ENCODE assay signal across 28 cellular contexts in the genomic region with DNA sequence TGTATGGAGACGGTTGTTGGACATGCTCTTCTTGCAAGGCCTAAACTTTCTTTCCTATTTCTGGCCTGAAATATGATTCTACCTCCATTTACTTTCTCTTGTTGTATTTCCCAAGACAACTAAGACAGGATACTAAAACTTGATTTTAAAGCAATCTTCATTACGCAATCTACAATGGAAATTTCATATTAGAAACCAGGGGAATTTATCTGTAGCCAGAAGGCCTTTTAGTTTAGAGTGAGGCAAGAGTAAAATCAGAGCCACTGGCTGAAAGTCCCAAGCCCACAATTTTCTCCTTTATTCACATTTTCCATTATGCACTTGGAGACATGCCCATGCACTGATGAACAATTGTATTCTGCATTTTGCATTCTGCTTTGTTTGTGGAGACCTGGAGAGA.
"Had no signal": no experiment of that assay in that cellular context is flagged by ENCODE, and none has a peak within 500 bp of the region (broad histone marks: within the 10 kb centered on the region; RNA-seq: fewer than 3 reads in every experiment).

No MANE protein-coding gene starts in this region.

- H3K27ac ChIP-seq: cardiac muscle cell, gastrocnemius medialis, right lobe of liver, testis, uterus had no signal

- H3K9me3 ChIP-seq: gastrocnemius medialis, mucosa of descending colon, right lobe of liver, testis, uterus had no signal

- H3K4me2 ChIP-seq: smooth muscle cell had no signal

- H3K27ac Mint-ChIP-seq: activated naive CD8-positive, alpha-beta T cell treated with anti-CD3 and anti-CD28 coated beads for 36 hours; dendritic cell treated with granulocyte-macrophage colony-stimulating factor and Interleukin-4, amounts not matched to agents 40 ng/mL and 50 ng/mL, for 4 days; nephron progenitor cell; stimulated activated memory B cell treated with anti-CD40 and anti-IgM and Interleukin-4, amounts not matched to agents 10 μg/mL and 1 μg/mL and 100 μg/mL, for 72 hours; WTC11 had no signal

- H3K27me3 ChIP-seq: cardiac muscle cell, gastrocnemius medialis, right lobe of liver, testis, uterus had no signal

- H3K9me3 Mint-ChIP-seq: stimulated activated memory B cell treated with anti-CD40 and anti-IgM and Interleukin-4, amounts not matched to agents 10 μg/mL and 1 μg/mL and 100 μg/mL, for 72 hours; WTC11 had no signal

- H3K4me1 ChIP-seq: gastrocnemius medialis, right lobe of liver, testis, uterus had no signal

- ATAC-seq: activated T-cell treated with anti-CD3 and anti-CD28 coated beads, Interleukin-2, amount 50 U/mL, for 4 hours; gastrocnemius medialis; mucosa of descending colon; stimulated activated memory B cell treated with anti-CD40 and anti-IgM and Interleukin-4, amounts not matched to agents 10 μg/mL and 1 μg/mL and 100 μg/mL, for 72 hours; WTC11 had no signal

- DNase-seq: activated CD8-positive, alpha-beta memory T cell treated with anti-CD3 and anti-CD28 coated beads for 24 hours; activated CD8-positive, alpha-beta memory T cell treated with anti-CD3 and anti-CD28 coated beads, Interleukin-2, amount 50 U/mL, for 4 hours; activated naive CD4-positive, alpha-beta T cell treated with Interleukin-2 at 50 U/mL for 16 hours; activated naive CD8-positive, alpha-beta T cell treated with anti-CD3 and anti-CD28 coated beads for 36 hours; activated T-cell treated with anti-CD3 and anti-CD28 coated beads, Interleukin-2, amount 50 U/mL, for 4 hours; amygdala; effector CD4-positive, alpha-beta T cell; gastrocnemius medialis; head of caudate nucleus; hypothalamus; mesenchymal stem cell; mucosa of descending colon; nephron progenitor cell; nucleus accumbens; posterior cingulate gyrus; right lobe of liver; stimulated activated CD4-positive, alpha-beta T cell treated with anti-CD3 and anti-CD28 coated beads, Interleukin-15, amount 100 ng/mL, for 24 hours; T1000; testis; trophoblast cell; uterus had no signal

- H3K36me3 Mint-ChIP-seq: activated naive CD8-positive, alpha-beta T cell treated with anti-CD3 and anti-CD28 coated beads for 36 hours; stimulated activated memory B cell treated with anti-CD40 and anti-IgM and Interleukin-4, amounts not matched to agents 10 μg/mL and 1 μg/mL and 100 μg/mL, for 72 hours; WTC11 had no signal

- H3K27me3 Mint-ChIP-seq: activated naive CD8-positive, alpha-beta T cell treated with anti-CD3 and anti-CD28 coated beads for 36 hours; dendritic cell treated with granulocyte-macrophage colony-stimulating factor and Interleukin-4, amounts not matched to agents 40 ng/mL and 50 ng/mL, for 4 days; stimulated activated memory B cell treated with anti-CD40 and anti-IgM and Interleukin-4, amounts not matched to agents 10 μg/mL and 1 μg/mL and 100 μg/mL, for 72 hours had no signal

- H3K36me3 ChIP-seq: cardiac muscle cell, gastrocnemius medialis, right lobe of liver, uterus had no signal

- H3K4me3 Mint-ChIP-seq: activated naive CD8-positive, alpha-beta T cell treated with anti-CD3 and anti-CD28 coated beads for 36 hours; activated T-cell treated with anti-CD3 and anti-CD28 coated beads, Interleukin-2, amount 50 U/mL, for 4 hours; dendritic cell treated with granulocyte-macrophage colony-stimulating factor and Interleukin-4, amounts not matched to agents 40 ng/mL and 50 ng/mL, for 4 days; nephron progenitor cell; stimulated activated memory B cell treated with anti-CD40 and anti-IgM and Interleukin-4, amounts not matched to agents 10 μg/mL and 1 μg/mL and 100 μg/mL, for 72 hours had no signal

- H3K4me1 Mint-ChIP-seq: activated naive CD8-positive, alpha-beta T cell treated with anti-CD3 and anti-CD28 coated beads for 36 hours; nephron progenitor cell; stimulated activated memory B cell treated with anti-CD40 and anti-IgM and Interleukin-4, amounts not matched to agents 10 μg/mL and 1 μg/mL and 100 μg/mL, for 72 hours had no signal

- FAIRE-seq: endometrium, islet of Langerhans had no signal

- H3K4me3 ChIP-seq: cardiac muscle cell, gastrocnemius medialis, mucosa of descending colon, right lobe of liver, smooth muscle cell, testis, uterus had no signal
